8 cellular contexts compared by ENCODE assay signal in the genomic region with DNA sequence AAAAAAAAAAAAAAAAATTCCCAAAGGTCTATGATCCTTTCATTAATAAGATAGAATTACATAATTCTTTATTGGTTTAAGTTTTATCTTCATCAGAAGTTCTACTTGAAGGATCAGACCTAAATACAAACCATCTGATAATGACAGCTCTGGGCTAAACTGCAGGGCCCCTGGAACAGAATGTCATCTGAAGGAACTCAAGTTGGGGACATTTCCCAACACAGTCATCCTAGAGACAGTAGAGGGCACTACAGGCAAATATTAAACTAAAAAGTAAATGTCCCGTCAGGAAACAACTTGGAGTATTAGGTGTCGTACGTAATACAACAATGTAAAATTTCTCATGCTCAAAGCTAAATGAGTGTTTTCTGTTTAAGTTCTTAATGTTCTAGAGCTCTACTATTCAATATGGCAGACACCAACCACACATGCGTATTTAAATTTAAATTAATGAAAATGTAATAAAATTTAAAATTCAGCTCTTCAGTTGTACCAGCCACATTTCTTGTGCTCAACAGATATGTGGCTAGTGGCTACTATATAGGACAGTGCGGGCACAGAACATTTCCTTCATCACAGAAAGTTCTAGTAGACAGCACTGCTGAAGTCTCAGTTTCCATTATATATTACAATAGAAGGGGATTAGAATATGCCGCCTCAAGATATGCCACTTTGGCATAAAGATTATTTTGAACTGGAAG. TPM values are rescaled to one million over a fixed set of nuclear protein-coding genes. Genes with fewer than 3 reads are reported as not detected.
A peak's percentile ranks its signal among the peaks of the same experiment; 100 is the strongest.
DNase-seq lines count a peak whose midpoint lies in the region; ATAC-seq, FAIRE-seq and TF ChIP-seq lines count a peak whose summit lies in the region.

No MANE protein-coding gene starts in this region.

- H3K4me1 Mint-ChIP-seq in astrocyte (ENCODE audit: low read depth, unreplicated experiment) = no peaks in the 10 kb centered on the region

- H3K27ac Mint-ChIP-seq in astrocyte (ENCODE audit: unreplicated experiment) = no peak overlapping the region

- no peak for FAIRE-seq in D721Med (lab: Jason Lieb, UNC)
- peak; percentile 94 for FAIRE-seq in astrocyte (lab: Jason Lieb, UNC)

- H3K79me2 ChIP-seq in astrocyte (ENCODE audit: insufficient read depth, low read length) = no peaks in the 10 kb centered on the region

- no peaks in the 10 kb centered on the region for H3K4me1 ChIP-seq in astrocyte (ENCODE audit: insufficient read depth, low read length)

- H3K27me3 ChIP-seq in astrocyte (ENCODE audit: insufficient read depth, low read length) = no peaks in the 10 kb centered on the region

- H3K36me3 ChIP-seq in astrocyte (ENCODE audit: insufficient read depth, low read length) = no peaks in the 10 kb centered on the region

- no peak overlapping the region for H3K27ac ChIP-seq in astrocyte (ENCODE audit: low read depth, low read length)

- DNase-seq in D721Med (ENCODE audit: insufficient read length, low spot score) (no peak), NCI-H2171 (lab: John Stamatoyannopoulos, UW) (peak; percentile 7), astrocyte (ENCODE audit: low read depth) (peak; percentile 39), iPS-NIHi11 (ENCODE audit: low spot score) (peak; percentile 61), superior temporal gyrus (ENCODE audit: extremely low spot score) (peak; percentile 73)
- no peak for DNase-seq in activated effector memory CD4-positive, alpha-beta T cell treated with anti-CD3 and anti-CD28 coated beads, Interleukin-2, amount 50 U/mL, for 16 hours

- TF ChIP-seq CTCF in D721Med (IDR thresholded peaks at IDR 0.05; ENCODE audit: insufficient read depth, missing control alignments) = peak; percentile 72
- TF ChIP-seq CTCF in astrocyte (IDR thresholded peaks at IDR 0.05; ENCODE audit: insufficient read depth, low read depth, low read length) = peak; percentile 51

- H3K9me3 Mint-ChIP-seq in astrocyte (ENCODE audit: unreplicated experiment) = no peaks in the 10 kb centered on the region

- no peaks in the 10 kb centered on the region for H4K20me1 ChIP-seq in astrocyte (ENCODE audit: insufficient read depth, low read length)

- H3K9me3 ChIP-seq in astrocyte (ENCODE audit: insufficient read depth, low read depth, low read length) = no peaks in the 10 kb centered on the region

- H3K27me3 Mint-ChIP-seq in astrocyte (ENCODE audit: low read depth, unreplicated experiment) = peaks cover 1% of the 10 kb centered on the region

- H2AFZ ChIP-seq in astrocyte (ENCODE audit: low read depth, low read length) = no peak overlapping the region

- H3K4me2 ChIP-seq in astrocyte (ENCODE audit: low read length) = no peak overlapping the region

- H3K36me3 Mint-ChIP-seq in astrocyte (ENCODE audit: low read depth, unreplicated experiment) = no peaks in the 10 kb centered on the region

- no peak overlapping the region for H3K9ac ChIP-seq in astrocyte (ENCODE audit: low read length)

- ATAC-seq in GM18858 (IDR thresholded peaks at IDR 0.05; ENCODE audit: unreplicated experiment) = peak; percentile 88
- peak; percentile 79 for ATAC-seq in HG02981 (IDR thresholded peaks at IDR 0.05; ENCODE audit: unreplicated experiment)

- no peak overlapping the region for H3K4me3 ChIP-seq in astrocyte (ENCODE audit: insufficient read depth, low read depth, low read length)

- no peak overlapping the region for H3K4me3 Mint-ChIP-seq in astrocyte (ENCODE audit: unreplicated experiment)

RNA-seq across cellular contexts. Expression of a gene that starts 21.8 kb away (rescaled TPM):
- total RNA-seq in astrocyte = 25.1 and 25.8 TPM in 2 replicates

RNA-seq across cellular contexts. Expression of a gene that starts 32.1 kb away (rescaled TPM):
- total RNA-seq in astrocyte = 2.1 and 2.6 TPM in 2 replicates

Comparison
In these comparisons a context has a peak if more than half of its experiments do, and no peak if none do; other contexts are left out.
1. DNase-seq: peak in NCI-H2171 (single experiment), astrocyte (single experiment), iPS-NIHi11 (single experiment) and superior temporal gyrus (single experiment); none in D721Med (single experiment) and activated effector memory CD4-positive, alpha-beta T cell treated with anti-CD3 and anti-CD28 coated beads, Interleukin-2, amount 50 U/mL, for 16 hours (single experiment).